ENCODE assay signal across 23 cellular contexts in the genomic region with DNA sequence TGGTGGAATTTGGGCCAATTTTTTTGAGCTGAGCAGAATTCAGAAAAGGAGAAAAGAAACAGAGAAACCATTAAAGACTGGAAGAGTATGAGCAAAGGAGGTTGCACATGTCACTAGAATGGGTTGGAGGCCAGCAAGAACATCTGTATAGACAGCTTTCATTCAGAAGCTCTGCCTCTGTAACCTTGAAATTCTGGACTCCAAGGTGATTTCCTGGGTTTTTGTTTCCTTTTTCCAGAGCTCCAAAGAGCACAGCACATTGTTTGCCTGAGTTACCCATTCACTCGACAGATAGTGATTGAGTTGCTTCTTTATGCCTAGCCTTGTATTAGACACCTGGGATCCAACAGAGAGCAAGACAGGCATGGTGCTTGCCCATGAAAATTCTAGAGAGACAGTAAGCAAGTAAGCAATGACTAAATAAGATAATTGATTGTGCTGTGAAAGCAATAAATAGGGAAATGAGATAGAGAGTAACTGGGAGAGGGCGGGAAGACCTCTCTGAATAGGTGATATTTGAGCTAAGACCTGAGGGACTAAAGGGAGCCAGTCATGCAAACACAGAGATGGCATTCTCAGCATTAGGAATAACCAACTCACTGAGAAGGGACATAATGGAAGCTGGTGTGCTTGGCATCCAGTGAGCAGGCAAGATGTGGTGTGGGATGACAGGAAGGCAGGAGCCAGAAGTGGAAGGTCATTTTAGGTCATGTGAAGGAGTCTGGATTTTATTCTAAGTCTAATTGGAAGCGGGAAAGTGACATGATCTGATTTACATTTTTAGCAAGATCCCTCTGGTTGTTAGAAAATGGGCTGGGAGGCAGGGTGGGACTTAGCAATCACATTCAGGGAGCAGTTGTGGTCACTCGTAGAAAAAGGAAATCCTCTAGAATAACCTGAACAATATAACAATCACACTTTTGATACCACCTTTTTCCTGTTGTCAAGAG.
DNase-seq lines count a peak whose midpoint lies in the region; ATAC-seq, FAIRE-seq and TF ChIP-seq lines count a peak whose summit lies in the region.
"Had no signal": no experiment of that assay in that cellular context is flagged by ENCODE, and none has a peak within 500 bp of the region (broad histone marks: within the 10 kb centered on the region; RNA-seq: fewer than 3 reads in every experiment).

No MANE protein-coding gene starts in this region.

- TSS peak; percentile 90 for BruUV-seq in HepG2 (replicated peaks; lab: Mats Ljungman, UMichigan)

- in situ Hi-C loops in HepG2 (cut with HindIII; ENCODE audit: extremely low pct_ligation_motif_present, low pct_unique_long_range_greater_than_20kb) = no loop called here

- H3K9ac ChIP-seq in HepG2 (ENCODE audit: insufficient read depth, low read depth, low read length) = peak overlapping the region; percentile 67

- H3K36me3 ChIP-seq in cardiac muscle cell (no peaks in the 10 kb centered on the region), HepG2 (replicated peaks in 1 of 2; ENCODE audit: control insufficient read depth in 1 of 2, insufficient read depth in 2 of 2, low read length in 2 of 2) (no peaks in the 10 kb centered on the region)
- H3K36me3 ChIP-seq: HAP-1, Peyer's patch, SJSA1 had no signal

- CTCF ChIA-PET in HepG2 (lab: Yijun Ruan, JAX; ENCODE audit: low intra/inter-chr PET ratio, low total read pairs) = no interaction called here

- ATAC-seq in Right ventricle myocardium inferior = no peak
- peak; percentile 99 for ATAC-seq in HepG2
- ATAC-seq in HG03565 (IDR thresholded peaks at IDR 0.05; ENCODE audit: unreplicated experiment) = no peak
- ATAC-seq: CD8-positive, alpha-beta T cell had no signal

- DNase-seq in cardiac muscle cell (ENCODE audit: low read depth in 1 of 2, low spot score in 1 of 2) = no peak
- DNase-seq in Right ventricle myocardium inferior (ENCODE audit: missing footprints) = no peak
- peak; percentile 3 to 18 for DNase-seq in dermis microvascular lymphatic vessel endothelial cell (ENCODE audit: low read depth in 2 of 2)
- peak; percentile 84 for DNase-seq in HepG2 (ENCODE audit: low spot score)
- DNase-seq in NCI-H1048 (lab: John Stamatoyannopoulos, UW) = no peak
- no peak for DNase-seq in glomerular visceral epithelial cell (ENCODE audit: extremely low spot score)
- DNase-seq: 8988T; C1 segment of cervical spinal cord; Calu3; CD8-positive, alpha-beta T cell; DMS153; Karpas-422; MV-4-11; NCI-H1694 treated with DMSO at 0.1 percent for 48 hours; NCI-H2081 treated with DMSO at 0.1 percent for 48 hours; NCI-H2171 treated with DMSO at 0.1 percent for 48 hours; NCI-H524 treated with DMSO at 0.1 percent for 48 hours; NCI-H82; Peyer's patch had no signal

- TF ChIP-seq EP300 in HepG2 (IDR thresholded peaks at IDR 0.05; ENCODE audit: low read depth in 2 of 2, low read length in 2 of 2) (peak in 1 of 2 experiments; percentile 82; a peak in 2 of 4 replicates), HepG2 (CRISPR knock-in tag; IDR thresholded peaks at IDR 0.05; ENCODE audit: borderline replicate concordance) (peak; percentile 46; the same call in 1 of the 2 replicates)

- no peaks in the 10 kb centered on the region for H3K79me2 ChIP-seq in HepG2 (ENCODE audit: insufficient read depth, low read length)

- H3K27me3 ChIP-seq in cardiac muscle cell = no peaks in the 10 kb centered on the region
- no peaks in the 10 kb centered on the region for H3K27me3 ChIP-seq in HepG2 (ENCODE audit: control insufficient read depth in 1 of 2, insufficient read depth in 2 of 2, low read length in 2 of 2)
- H3K27me3 ChIP-seq: Peyer's patch, SJSA1 had no signal

- intact Hi-C loops in Right ventricle myocardium inferior (cut with DNase I) (no loop called here), HepG2 (cut with micrococcal nuclease; ENCODE audit: unreplicated experiment) (loop anchor here (10.0 kb wide), 1 partner anchor 61 kb away; no protein-coding TSS in a partner anchor)

- H3K4me1 ChIP-seq in cardiac muscle cell (ENCODE audit: low read depth) (peaks cover 33% of the 10 kb centered on the region), HepG2 (ENCODE audit: insufficient read depth, low read length) (peaks cover 78% of the 10 kb centered on the region)
- H3K4me1 ChIP-seq: HAP-1, Peyer's patch, SJSA1 had no signal

- peak overlapping the region; percentile 82 for H3K4me2 ChIP-seq in HepG2 (ENCODE audit: low read depth, low read length)

- peak; percentile 93 for FAIRE-seq in HepG2 (lab: Jason Lieb, UNC)
- FAIRE-seq: GM12891 had no signal

- H3K27ac ChIP-seq in cardiac muscle cell (peak overlapping the region; percentile 22), HepG2 (ENCODE audit: extremely low read length, insufficient read depth, low read length) (peak overlapping the region; percentile 79)
- H3K27ac ChIP-seq: Peyer's patch, SJSA1 had no signal

- no peak overlapping the region for H2AFZ ChIP-seq in HepG2 (ENCODE audit: low read length)

- POLR2A ChIA-PET in HepG2 (lab: Yijun Ruan, JAX) = interaction anchor here (0.6 to 2.5 kb wide), 7 partner anchors 9 to 874 kb away, joined by 3 to 11 read pairs (median 5); no protein-coding TSS in a partner anchor

- H4K20me1 ChIP-seq in HepG2 (ENCODE audit: insufficient read depth, low read length) = no peaks in the 10 kb centered on the region

- TF ChIP-seq CTCF in cardiac muscle cell (IDR thresholded peaks at IDR 0.05; ENCODE audit: low read depth, low read length) (no peak), HepG2 (CRISPR knock-in tag; IDR thresholded peaks at IDR 0.05) (no peak)

- TF ChIP-seq POLR2A in HepG2 (IDR thresholded peaks at IDR 0.05; ENCODE audit: insufficient read depth in 1 of 2, low read depth in 2 of 2, low read length in 2 of 2) = peak; percentile 24 to 47; a peak in 2 of 4 replicates

- H3K9me3 ChIP-seq in cardiac muscle cell (ENCODE audit: low read depth) = no peaks in the 10 kb centered on the region
- no peaks in the 10 kb centered on the region for H3K9me3 ChIP-seq in HepG2 (ENCODE audit: low read length)
- H3K9me3 ChIP-seq: HAP-1, Peyer's patch, SJSA1 had no signal

- WGBS in HepG2 (ENCODE audit: low lambda C conversion rate) = 29% methylated on average over 4 of the region's 4 CpGs

- no peak overlapping the region for H3K4me3 ChIP-seq in cardiac muscle cell
- H3K4me3 ChIP-seq in HepG2 (replicated peaks in 1 of 3; ENCODE audit: insufficient read depth in 1 of 3, low read depth in 2 of 3, low read length in 3 of 3) = peak overlapping the region; percentile 36 to 56 (median 47); a peak in 5 of 6 replicates
- H3K4me3 ChIP-seq: HAP-1, Peyer's patch, SJSA1 had no signal

- no peak for TF ChIP-seq RAD21 in HepG2 (CRISPR knock-in tag; IDR thresholded peaks at IDR 0.05)

TF ChIP-seq in HepG2, 621 proteins besides CTCF, POLR2A, EP300 and RAD21 (continues in another document):
- no peak for TF ChIP-seq ZSCAN25 (CRISPR knock-in tag; IDR thresholded peaks at IDR 0.05)
- TF ChIP-seq BCL6 (CRISPR knock-in tag; IDR thresholded peaks at IDR 0.05) = peak; percentile 73
- no peak for TF ChIP-seq HMG20B (CRISPR knock-in tag; conservative IDR thresholded peaks at IDR 0.05)
- no peak for TF ChIP-seq KDM3A (CRISPR knock-in tag; IDR thresholded peaks at IDR 0.05; ENCODE audit: low read depth)
- TF ChIP-seq, protein P1, sequence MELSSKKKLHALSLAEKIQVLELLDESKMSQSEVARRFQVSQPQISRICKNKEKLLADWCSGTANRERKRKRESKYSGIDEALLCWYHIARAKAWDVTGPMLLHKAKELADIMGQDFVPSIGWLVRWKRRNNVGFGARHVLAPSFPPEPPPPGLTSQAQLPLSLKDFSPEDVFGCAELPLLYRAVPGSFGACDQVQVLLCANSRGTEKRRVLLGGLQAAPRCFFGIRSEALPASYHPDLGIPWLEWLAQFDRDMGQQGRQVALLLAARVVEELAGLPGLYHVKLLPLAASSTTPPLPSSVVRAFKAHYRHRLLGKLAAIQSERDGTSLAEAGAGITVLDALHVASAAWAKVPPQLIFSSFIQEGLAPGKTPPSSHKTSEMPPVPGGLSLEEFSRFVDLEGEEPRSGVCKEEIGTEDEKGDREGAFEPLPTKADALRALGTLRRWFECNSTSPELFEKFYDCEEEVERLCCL (CRISPR knock-in tag; IDR thresholded peaks at IDR 0.05; ENCODE audit: borderline replicate concordance) = no peak
- TF ChIP-seq, protein P2, sequence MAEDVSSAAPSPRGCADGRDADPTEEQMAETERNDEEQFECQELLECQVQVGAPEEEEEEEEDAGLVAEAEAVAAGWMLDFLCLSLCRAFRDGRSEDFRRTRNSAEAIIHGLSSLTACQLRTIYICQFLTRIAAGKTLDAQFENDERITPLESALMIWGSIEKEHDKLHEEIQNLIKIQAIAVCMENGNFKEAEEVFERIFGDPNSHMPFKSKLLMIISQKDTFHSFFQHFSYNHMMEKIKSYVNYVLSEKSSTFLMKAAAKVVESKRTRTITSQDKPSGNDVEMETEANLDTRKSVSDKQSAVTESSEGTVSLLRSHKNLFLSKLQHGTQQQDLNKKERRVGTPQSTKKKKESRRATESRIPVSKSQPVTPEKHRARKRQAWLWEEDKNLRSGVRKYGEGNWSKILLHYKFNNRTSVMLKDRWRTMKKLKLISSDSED (CRISPR knock-in tag; IDR thresholded peaks at IDR 0.05) = no peak
- no peak for TF ChIP-seq KLF6 (CRISPR knock-in tag; IDR thresholded peaks at IDR 0.05)
- TF ChIP-seq RXRB (CRISPR knock-in tag; IDR thresholded peaks at IDR 0.05; ENCODE audit: borderline replicate concordance) = peak; percentile 48; the same call in 1 of the 2 replicates
- TF ChIP-seq ZNF331 (CRISPR knock-in tag; IDR thresholded peaks at IDR 0.05) = no peak
- no peak for TF ChIP-seq ZNF790 (CRISPR knock-in tag; IDR thresholded peaks at IDR 0.05; ENCODE audit: borderline replicate concordance)
- TF ChIP-seq ZNF124 (CRISPR knock-in tag; IDR thresholded peaks at IDR 0.05) = no peak
- no peak for TF ChIP-seq ZNF549 (CRISPR knock-in tag; IDR thresholded peaks at IDR 0.05)
- no peak for TF ChIP-seq ZFP1 (CRISPR knock-in tag; IDR thresholded peaks at IDR 0.05)
- no peak for TF ChIP-seq HOXA7 (CRISPR knock-in tag; IDR thresholded peaks at IDR 0.05)
- TF ChIP-seq RFXANK (CRISPR knock-in tag; IDR thresholded peaks at IDR 0.05) = no peak

Comparison
In these comparisons a context has a peak if more than half of its experiments do, and no peak if none do; other contexts are left out.
1. DNase-seq: peak in dermis microvascular lymphatic vessel endothelial cell (2 of 2) and HepG2 (single experiment); none in cardiac muscle cell (0 of 2), Right ventricle myocardium inferior (single experiment), NCI-H1048 (single experiment) and glomerular visceral epithelial cell (single experiment).